23 cellular contexts compared by ENCODE assay signal in genomic region chr2:221025397-221025796, GRCh38.
DNase-seq lines count a peak whose midpoint lies in the region; ATAC-seq and TF ChIP-seq lines count a peak whose summit lies in the region.
"Had no signal": no experiment of that assay in that cellular context is flagged by ENCODE, and none has a peak within 500 bp of the region (broad histone marks: within the 10 kb centered on the region; RNA-seq: fewer than 3 reads in every experiment).

No MANE protein-coding gene starts in this region.

- POLR2A ChIA-PET in GM10248 (lab: Yijun Ruan, JAX): no interaction called here

- no peaks in the 10 kb centered on the region for H3K27me3 ChIP-seq in foreskin keratinocyte
- H3K27me3 ChIP-seq: MG63, right atrium auricular region, stomach, vagina had no signal

- no peak overlapping the region for H3K27ac ChIP-seq in foreskin keratinocyte
- H3K27ac ChIP-seq: right atrium auricular region, stomach, vagina had no signal

- in situ Hi-C loops in ACHN (cut with HindIII; ENCODE audit: low pct_ligation_motif_present, low pct_unique_long_range_greater_than_20kb, low sequenced_read_pairs): no loop called here

- no peak for TF ChIP-seq CTCF in foreskin keratinocyte (conservative IDR thresholded peaks at IDR 0.05)
- no peak for TF ChIP-seq CTCF in GM10248 (IDR thresholded peaks at IDR 0.05; ENCODE audit: control extremely low read depth, extremely low read depth, low read depth, missing control alignments)

- DNase-seq in ACHN (peak; percentile 19), foreskin keratinocyte (peak in 1 of 2 donors; percentile 34), OCI-M1 (lab: John Stamatoyannopoulos, UW) (no peak), GM10248 (ENCODE audit: extremely low spot score) (no peak), SW 1271 (lab: John Stamatoyannopoulos, UW) (no peak), NCI-H2081 (lab: John Stamatoyannopoulos, UW) (no peak)
- DNase-seq: activated CD8-positive, alpha-beta T cell treated with anti-CD3 and anti-CD28 coated beads, Interleukin-2, amount 10 ng/mL, durations not matched to agents 7 days and 5 days; amniotic stem cell; CD8-positive, alpha-beta T cell; effector CD8-positive, alpha-beta T cell; MG63; NCI-H1930; occipital lobe; Right ventricle myocardium superior; stomach had no signal

- CTCF ChIA-PET in GM10248 (lab: Yijun Ruan, JAX): interaction anchor here (1.0 to 1.1 kb wide), 2 partner anchors 14 to 16 kb away, joined by 3 read pairs; no protein-coding TSS in a partner anchor

- ATAC-seq in GM18861 (IDR thresholded peaks at IDR 0.05; ENCODE audit: unreplicated experiment): peak; percentile 65
- peak; percentile 69 for ATAC-seq in HG03354 (IDR thresholded peaks at IDR 0.05; ENCODE audit: poor library complexity, severe bottlenecking, unreplicated experiment)
- peak; percentile 42 for ATAC-seq in foreskin keratinocyte
- ATAC-seq: activated CD8-positive, alpha-beta T cell treated with anti-CD3 and anti-CD28 coated beads, Interleukin-2, amount 10 ng/mL, durations not matched to agents 7 days and 5 days; CD8-positive, alpha-beta T cell; HepG2; left lobe of liver; WTC11 had no signal

- no peaks in the 10 kb centered on the region for H3K4me1 ChIP-seq in foreskin keratinocyte
- H3K4me1 ChIP-seq: HAP-1, stomach, vagina had no signal
